In the genomic region with DNA sequence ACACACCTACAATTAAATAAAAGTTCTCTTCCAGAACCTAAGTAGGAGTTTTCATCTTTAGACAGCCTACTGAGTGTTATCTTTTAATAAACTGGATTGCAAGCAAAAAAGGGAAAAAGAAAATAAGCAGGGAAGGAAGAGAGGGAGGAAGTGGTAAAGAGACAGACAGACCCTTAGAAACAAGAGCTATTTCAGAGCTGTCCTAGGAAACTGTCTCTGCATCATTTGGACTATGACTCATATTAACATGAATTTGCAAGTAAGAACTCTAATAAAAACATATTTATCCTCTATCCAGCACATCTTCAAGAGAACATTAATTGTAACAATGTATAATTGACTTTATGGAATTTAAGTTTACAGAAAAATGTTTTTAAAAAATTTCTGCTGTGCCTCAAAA, we compare ENCODE assay signal across 18 cellular contexts.
DNase-seq lines count a peak whose midpoint lies in the region; ATAC-seq and TF ChIP-seq lines count a peak whose summit lies in the region.
"Had no signal": no experiment of that assay in that cellular context is flagged by ENCODE, and none has a peak within 500 bp of the region (broad histone marks: within the 10 kb centered on the region; RNA-seq: fewer than 3 reads in every experiment).

No MANE protein-coding gene starts in this region.

- H3K4me1 ChIP-seq in RWPE2 (ENCODE audit: insufficient read depth, poor library complexity, severe bottlenecking) (no peaks in the 10 kb centered on the region), left lung (no peaks in the 10 kb centered on the region)

- TF ChIP-seq CTCF in RWPE2 (IDR thresholded peaks at IDR 0.05; ENCODE audit: poor library complexity, severe bottlenecking), result no peak
- TF ChIP-seq CTCF in epithelial cell of esophagus (IDR thresholded peaks at IDR 0.05; ENCODE audit: insufficient read depth, low read depth, low read length, missing control alignments), result no peak
- TF ChIP-seq CTCF in left lung (IDR thresholded peaks at IDR 0.05), result no peak

- no peaks in the 10 kb centered on the region for H3K27me3 ChIP-seq in RWPE2 (ENCODE audit: insufficient read depth, poor library complexity, severe bottlenecking)
- no peaks in the 10 kb centered on the region for H3K27me3 ChIP-seq in left lung

- intact Hi-C loops in left lung (cut with DNase I), result no loop called here

- DNase-seq in HT1080 (ENCODE audit: low read depth) (peak; percentile 74), RWPE2 (ENCODE audit: low spot score) (no peak), epithelial cell of esophagus (ENCODE audit: low read depth) (peak; percentile 27), non-pigmented ciliary epithelial cell (ENCODE audit: low read depth) (peak; percentile 30), HT-29 (ENCODE audit: low spot score) (no peak), left lung (no peak), NCI-H2227 (lab: John Stamatoyannopoulos, UW; ENCODE audit: unreplicated experiment) (no peak)
- DNase-seq: C1 segment of cervical spinal cord, GDM1, MM.1S, NCI-H1105, NCI-H1694, NCI-H2107, NCI-H345, NCI-H526, OCI-M1 had no signal

- H3K36me3 ChIP-seq in RWPE2 (ENCODE audit: low read depth), result no peaks in the 10 kb centered on the region
- H3K36me3 ChIP-seq in left lung, result no peaks in the 10 kb centered on the region

- no peaks in the 10 kb centered on the region for H3K9me3 ChIP-seq in RWPE2 (ENCODE audit: severe bottlenecking)
- no peaks in the 10 kb centered on the region for H3K9me3 ChIP-seq in left lung

- H3K4me3 ChIP-seq in RWPE2 (ENCODE audit: severe bottlenecking) (no peak overlapping the region), epithelial cell of esophagus (ENCODE audit: low read length) (no peak overlapping the region), left lung (no peak overlapping the region)
- H3K4me3 ChIP-seq: GM12878, GM23338 had no signal

- H3K27ac ChIP-seq in RWPE2 (ENCODE audit: poor library complexity, severe bottlenecking) (no peak overlapping the region), left lung (no peak overlapping the region)

- ATAC-seq in RWPE2 (ENCODE audit: low read depth) (peak; percentile 41; the same call in 1 of the 3 replicates), left lung (no peak)
- ATAC-seq: GM12878, GM23338 had no signal

Comparison
In these comparisons a context has a peak if more than half of its experiments do, and no peak if none do; other contexts are left out.
1. DNase-seq: peak in HT1080 (single experiment), epithelial cell of esophagus (single experiment) and non-pigmented ciliary epithelial cell (single experiment); none in RWPE2 (single experiment), HT-29 (single experiment), left lung (0 of 2) and NCI-H2227 (single experiment).